ENCODE assay signal across 11 cellular contexts in genomic region chr10:116947838-116948529, GRCh38. TPM values are rescaled to one million over a fixed set of nuclear protein-coding genes. Genes with fewer than 3 reads are reported as not detected.
DNase-seq lines count a peak whose midpoint lies in the region; ATAC-seq, FAIRE-seq and TF ChIP-seq lines count a peak whose summit lies in the region.
"Had no signal": no experiment of that assay in that cellular context is flagged by ENCODE, and none has a peak within 500 bp of the region (broad histone marks: within the 10 kb centered on the region; RNA-seq: fewer than 3 reads in every experiment).

No MANE protein-coding gene starts in this region.

- TF ChIP-seq RAD21 in A549 (conservative IDR thresholded peaks at IDR 0.05 in 1 of 2, IDR thresholded peaks at IDR 0.05 in 1 of 2): no peak

- H3K27me3 Mint-ChIP-seq in CD4-positive, alpha-beta memory T cell: no peaks in the 10 kb centered on the region

- no peak overlapping the region for H3K4me3 Mint-ChIP-seq in CD4-positive, alpha-beta memory T cell
- H3K4me3 Mint-ChIP-seq: B cell; naive thymus-derived CD8-positive, alpha-beta T cell had no signal

- ATAC-seq in A549 (peak; percentile 56 to 72), HG02870 (IDR thresholded peaks at IDR 0.05; ENCODE audit: unreplicated experiment) (peak; percentile 52), HG03196 (IDR thresholded peaks at IDR 0.05; ENCODE audit: unreplicated experiment) (no peak)
- ATAC-seq: naive thymus-derived CD8-positive, alpha-beta T cell had no signal

- intact Hi-C loops in uterus (cut with DNase I; ENCODE audit: low total_unique reads): no loop called here
- intact Hi-C loops in CD4-positive, alpha-beta memory T cell (cut with micrococcal nuclease): no loop called here

- peak; percentile 13 for FAIRE-seq in A549 (lab: Jason Lieb, UNC)

- H2AFZ ChIP-seq in hepatocyte: no peak overlapping the region

- 6% methylated on average over 2 of the region's 2 CpGs for WGBS in A549 (ENCODE audit: missing lambda C conversion rate)
- WGBS in hepatocyte (ENCODE audit: low lambda C conversion rate, missing lambda C conversion rate): 58% methylated on average over 2 of the region's 2 CpGs

- no peaks in the 10 kb centered on the region for H3K9me3 Mint-ChIP-seq in CD4-positive, alpha-beta memory T cell

- H3K4me1 ChIP-seq in A549: peaks cover 20% of the 10 kb centered on the region
- peaks cover 8% of the 10 kb centered on the region for H3K4me1 ChIP-seq in hepatocyte (ENCODE audit: insufficient read depth)
- no peaks in the 10 kb centered on the region for H3K4me1 ChIP-seq in uterus
- H3K4me1 ChIP-seq in CD4-positive, alpha-beta memory T cell (ENCODE audit: insufficient read depth, low read length): no peaks in the 10 kb centered on the region

- TF ChIP-seq EP300 in A549 (IDR thresholded peaks at IDR 0.05): no peak

- DNase-seq in A549 (ENCODE audit: low read depth in 1 of 2, low spot score in 1 of 2) (peak; percentile 28 to 45), SKM-1 (lab: John Stamatoyannopoulos, UW; ENCODE audit: unreplicated experiment) (peak; percentile 43), hepatocyte (ENCODE audit: low spot score) (peak; percentile 22), uterus (no peak), NCI-H128 (lab: John Stamatoyannopoulos, UW; ENCODE audit: unreplicated experiment) (no peak)
- DNase-seq in CD4-positive, alpha-beta memory T cell: no peak
- DNase-seq: naive thymus-derived CD8-positive, alpha-beta T cell; transverse colon had no signal

- CTCF ChIA-PET in A549 (lab: Yijun Ruan, JAX): interaction anchor here (0.9 to 1.8 kb wide), 9 partner anchors 11 to 227 kb away, joined by 3 to 11 read pairs (median 3); no protein-coding TSS in a partner anchor
- CTCF ChIA-PET in CD4-positive, alpha-beta memory T cell (lab: Charles Lee; ENCODE audit: partially characterized antibody): no interaction called here

- no peaks in the 10 kb centered on the region for H3K4me1 Mint-ChIP-seq in CD4-positive, alpha-beta memory T cell
- H3K4me1 Mint-ChIP-seq: B cell; naive thymus-derived CD8-positive, alpha-beta T cell had no signal

- TF ChIP-seq CTCF in A549 (IDR thresholded peaks at IDR 0.05) (no peak), hepatocyte (IDR thresholded peaks at IDR 0.05; ENCODE audit: poor library complexity) (no peak), uterus (IDR thresholded peaks at IDR 0.05) (no peak)

- H3K9me2 ChIP-seq in hepatocyte (replicated peaks; ENCODE audit: insufficient read depth): no peaks in the 10 kb centered on the region

- POLR2A ChIA-PET in A549 (lab: Yijun Ruan, JAX): interaction anchor here (1.4 kb wide), 1 partner anchor 56 kb away, joined by 4 read pairs; no protein-coding TSS in a partner anchor
- POLR2A ChIA-PET in CD4-positive, alpha-beta memory T cell (lab: Charles Lee; ENCODE audit: partially characterized antibody): no interaction called here

- no peaks in the 10 kb centered on the region for H3K36me3 Mint-ChIP-seq in CD4-positive, alpha-beta memory T cell
- H3K36me3 Mint-ChIP-seq: naive thymus-derived CD8-positive, alpha-beta T cell had no signal

- no peaks in the 10 kb centered on the region for H3K79me2 ChIP-seq in hepatocyte

- no peaks in the 10 kb centered on the region for H3K27me3 ChIP-seq in hepatocyte
- H3K27me3 ChIP-seq in uterus: no peaks in the 10 kb centered on the region
- no peaks in the 10 kb centered on the region for H3K27me3 ChIP-seq in CD4-positive, alpha-beta memory T cell (ENCODE audit: insufficient read depth, low read length)
- H3K27me3 ChIP-seq: transverse colon had no signal

- no peak for TF ChIP-seq POLR2A in A549 (IDR thresholded peaks at IDR 0.05; ENCODE audit: low read length)
- TF ChIP-seq POLR2A in uterus (IDR thresholded peaks at IDR 0.05): no peak

- H3K36me3 ChIP-seq in hepatocyte (replicated peaks; ENCODE audit: insufficient read depth, low read depth): no peaks in the 10 kb centered on the region
- no peaks in the 10 kb centered on the region for H3K36me3 ChIP-seq in uterus
- H3K36me3 ChIP-seq in CD4-positive, alpha-beta memory T cell (ENCODE audit: insufficient read depth, low read length): no peaks in the 10 kb centered on the region
- H3K36me3 ChIP-seq: transverse colon had no signal

- no peaks in the 10 kb centered on the region for H3K9me3 ChIP-seq in A549
- no peaks in the 10 kb centered on the region for H3K9me3 ChIP-seq in hepatocyte (ENCODE audit: low read depth)
- H3K9me3 ChIP-seq in uterus: no peaks in the 10 kb centered on the region
- H3K9me3 ChIP-seq in CD4-positive, alpha-beta memory T cell (ENCODE audit: control insufficient read depth in 1 of 2, low read length in 2 of 2): no peaks in the 10 kb centered on the region
- H3K9me3 ChIP-seq: transverse colon had no signal

- H3K27ac ChIP-seq in A549: peak overlapping the region; percentile 28 to 67
- H3K27ac ChIP-seq in hepatocyte: peak overlapping the region; percentile 11
- no peak overlapping the region for H3K27ac ChIP-seq in uterus
- H3K27ac ChIP-seq in CD4-positive, alpha-beta memory T cell (ENCODE audit: low read depth, low read length): no peak overlapping the region

- H4K20me1 ChIP-seq in hepatocyte (ENCODE audit: insufficient read depth, poor library complexity, severe bottlenecking): no peaks in the 10 kb centered on the region

- H3K4me3 ChIP-seq in A549 (peak overlapping the region; percentile 1; the same call in 1 of the 3 replicates), hepatocyte (no peak overlapping the region), uterus (no peak overlapping the region)
- no peak overlapping the region for H3K4me3 ChIP-seq in CD4-positive, alpha-beta memory T cell (ENCODE audit: low read length in 2 of 2)
- H3K4me3 ChIP-seq: transverse colon had no signal

- no peak overlapping the region for H3K27ac Mint-ChIP-seq in CD4-positive, alpha-beta memory T cell
- H3K27ac Mint-ChIP-seq: B cell; naive thymus-derived CD8-positive, alpha-beta T cell had no signal

- peak overlapping the region; percentile 73 for H3K4me2 ChIP-seq in A549
- no peak overlapping the region for H3K4me2 ChIP-seq in hepatocyte

TF ChIP-seq in A549, 52 proteins besides CTCF, POLR2A, EP300 and RAD21:
- no peak for TF ChIP-seq FOSL2 (IDR thresholded peaks at IDR 0.05)
- TF ChIP-seq FOSL2 (CRISPR knock-in tag; IDR thresholded peaks at IDR 0.05): peak; percentile 73
- no peak for TF ChIP-seq CHD4 (IDR thresholded peaks at IDR 0.05; ENCODE audit: borderline replicate concordance)
TF ChIP-seq in A549: peak in this region for 1.

RNA-seq across cellular contexts. Expression of gene SHTN1, which starts 57.0 kb away (rescaled TPM):
- polyA plus RNA-seq in A549 (2011; rRNA removed) (44.2 and 63.1 TPM in 2 replicates), A549 (2017; fragmentation: RNase III; extraction: RNeasy Plus Mini Kit Qiagen cat#74134 plus additional on column Dnase treatment) (21.7 to 25.1 TPM (median 23.6 TPM) in 3 replicates), hepatocyte (15.6 and 17.9 TPM in 2 replicates)
- polyA plus RNA-seq in A549 (2012; cell fraction: cytosol; rRNA removed): 8.4 and 8.8 TPM in 2 replicates
- polyA plus RNA-seq in A549 (2012; cell fraction: nucleus; rRNA removed): 7.3 and 14.2 TPM in 2 replicates
- 12.0 and 14.8 TPM in 2 replicates for polyA minus RNA-seq in A549 (2011; rRNA and poly(A)+ RNA removed)
- total RNA-seq in hepatocyte (23.2 and 27.7 TPM in 2 replicates), uterus (10 to 100 TPM in 1 of 4 donors, 1 to 10 TPM in 3; 4.9 to 19.6 (median 7.3) TPM)
- total RNA-seq in CD4-positive, alpha-beta memory T cell: 1 to 10 TPM in 1 of 2 experiments, under 1 TPM in 1; 0.83 to 1.6 TPM
- polyA plus RNA-seq in CD4-positive, alpha-beta memory T cell: under 1 TPM in 1 of 2 donors, not detected in 1; 0.12 TPM
- polyA plus RNA-seq: naive thymus-derived CD8-positive, alpha-beta T cell had no signal

Comparison
In these comparisons a context has a peak if more than half of its experiments do, and no peak if none do; other contexts are left out.
1. DNase-seq: peak in A549 (2 of 2), SKM-1 (single experiment) and hepatocyte (single experiment); none in uterus (0 of 2), NCI-H128 (single experiment) and CD4-positive, alpha-beta memory T cell (0 of 5).
2. H3K27ac ChIP-seq: peak in A549 (2 of 2) and hepatocyte (single experiment); none in uterus (0 of 2) and CD4-positive, alpha-beta memory T cell (single experiment).